ENCODE assay signal across 37 cellular contexts in the genomic region with DNA sequence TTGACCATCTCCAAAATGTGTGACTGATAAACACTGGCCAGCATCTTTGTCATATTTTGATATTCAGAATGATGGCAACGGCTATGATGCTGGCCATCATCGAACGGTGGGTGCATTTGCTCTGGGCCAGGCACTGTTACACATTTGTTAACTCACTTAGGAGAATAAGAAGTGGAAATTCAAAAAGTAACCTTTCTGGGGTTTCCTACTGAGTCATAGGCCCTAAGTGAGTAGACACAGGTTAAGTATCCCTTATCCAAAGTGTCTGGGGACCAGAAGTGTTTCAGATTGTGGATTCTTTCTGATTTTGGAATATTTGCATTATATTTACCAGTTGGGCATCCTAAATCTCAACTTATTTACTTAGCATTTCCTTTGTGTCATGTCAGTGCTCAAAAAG.
DNase-seq lines count a peak whose midpoint lies in the region; ATAC-seq, FAIRE-seq and TF ChIP-seq lines count a peak whose summit lies in the region.
"Had no signal": no experiment of that assay in that cellular context is flagged by ENCODE, and none has a peak within 500 bp of the region (broad histone marks: within the 10 kb centered on the region; RNA-seq: fewer than 3 reads in every experiment).

No MANE protein-coding gene starts in this region.

- H3K27me3 ChIP-seq in HepG2 (ENCODE audit: control insufficient read depth in 1 of 2, insufficient read depth in 2 of 2, low read length in 2 of 2) (no peaks in the 10 kb centered on the region), right lobe of liver (no peaks in the 10 kb centered on the region), mesenchymal stem cell (ENCODE audit: control insufficient read depth in 1 of 2, insufficient read depth in 1 of 2, low read length in 2 of 2) (peaks cover 0 to 5% of the 10 kb centered on the region in 2 experiments)
- H3K27me3 ChIP-seq: BE2C; BLaER1; BLaER1 treated with 17β-estradiol and CSF1 and Interleukin-3, amounts not matched to agents 10 nM and 100 nM had no signal

- H3K9me3 ChIP-seq in HepG2 (ENCODE audit: low read length): no peaks in the 10 kb centered on the region
- no peaks in the 10 kb centered on the region for H3K9me3 ChIP-seq in right lobe of liver
- no peaks in the 10 kb centered on the region for H3K9me3 ChIP-seq in mesenchymal stem cell (ENCODE audit: control insufficient read depth, low read length)
- H3K9me3 ChIP-seq: A549, BE2C, BLaER1, Caco-2 had no signal

- no peak overlapping the region for H3K4me3 ChIP-seq in HepG2 (replicated peaks in 1 of 3; ENCODE audit: insufficient read depth in 1 of 3, low read depth in 2 of 3, low read length in 3 of 3)
- H3K4me3 ChIP-seq in right lobe of liver: no peak overlapping the region
- H3K4me3 ChIP-seq in mesenchymal stem cell (ENCODE audit: insufficient read depth in 1 of 2, low read depth in 1 of 2, low read length in 2 of 2): no peak overlapping the region
- H3K4me3 ChIP-seq: A549; BLaER1; BLaER1 treated with 17β-estradiol and CSF1 and Interleukin-3, amounts not matched to agents 10 nM and 100 nM had no signal

- intact Hi-C loops in HepG2 (cut with micrococcal nuclease; ENCODE audit: unreplicated experiment): no loop called here
- intact Hi-C loops in right lobe of liver (cut with DNase I): no loop called here
- intact Hi-C loops in Right ventricle myocardium superior (cut with DNase I): no loop called here

- H2BK5ac ChIP-seq in mesenchymal stem cell (ENCODE audit: low read depth, low read length, poor library complexity, severe bottlenecking): no peak overlapping the region

- H3K27ac Mint-ChIP-seq in activated T-cell treated with anti-CD3 and anti-CD28 coated beads, Interleukin-2, amount 50 U/mL, for 72 hours: no peak overlapping the region
- no peak overlapping the region for H3K27ac Mint-ChIP-seq in stimulated activated naive CD8-positive, alpha-beta T cell treated with anti-CD3 and anti-CD28 coated beads, Interleukin-15, amount 100 ng/mL, for 72 hours
- H3K27ac Mint-ChIP-seq: B cell; CD4-positive, alpha-beta memory T cell; CD4-positive, alpha-beta T cell; CD4-positive, CD25-positive, alpha-beta regulatory T cell; CD8-positive, alpha-beta T cell had no signal

- no peak overlapping the region for H3K4ac ChIP-seq in mesenchymal stem cell (ENCODE audit: low read depth in 1 of 2, low read length in 2 of 2)

- no peaks in the 10 kb centered on the region for H3K9me3 Mint-ChIP-seq in activated T-cell treated with anti-CD3 and anti-CD28 coated beads, Interleukin-2, amount 50 U/mL, for 72 hours
- H3K9me3 Mint-ChIP-seq in activated T-cell treated with anti-CD3 and anti-CD28 coated beads, Interleukin-2, amount 50 U/mL, for 4 hours: no peaks in the 10 kb centered on the region
- no peaks in the 10 kb centered on the region for H3K9me3 Mint-ChIP-seq in stimulated activated naive CD8-positive, alpha-beta T cell treated with anti-CD3 and anti-CD28 coated beads, Interleukin-15, amount 100 ng/mL, for 72 hours
- H3K9me3 Mint-ChIP-seq: CD14-positive monocyte; CD4-positive, alpha-beta memory T cell; CD4-positive, alpha-beta T cell; CD8-positive, alpha-beta memory T cell; CD8-positive, alpha-beta T cell had no signal

- H3K79me1 ChIP-seq in mesenchymal stem cell (replicated peaks; ENCODE audit: low read length, poor library complexity, severe bottlenecking): peaks cover 14% of the 10 kb centered on the region

- H3K4me3 Mint-ChIP-seq in activated T-cell treated with anti-CD3 and anti-CD28 coated beads, Interleukin-2, amount 50 U/mL, for 72 hours: no peak overlapping the region
- no peak overlapping the region for H3K4me3 Mint-ChIP-seq in activated T-cell treated with anti-CD3 and anti-CD28 coated beads, Interleukin-2, amount 50 U/mL, for 4 hours
- no peak overlapping the region for H3K4me3 Mint-ChIP-seq in stimulated activated naive CD8-positive, alpha-beta T cell treated with anti-CD3 and anti-CD28 coated beads, Interleukin-15, amount 100 ng/mL, for 72 hours
- H3K4me3 Mint-ChIP-seq: B cell; CD14-positive monocyte; CD4-positive, alpha-beta memory T cell; CD4-positive, alpha-beta T cell; CD4-positive, CD25-positive, alpha-beta regulatory T cell; CD8-positive, alpha-beta memory T cell; CD8-positive, alpha-beta T cell had no signal

- no peak overlapping the region for H3K14ac ChIP-seq in mesenchymal stem cell (ENCODE audit: low read length in 2 of 2)

- peak; percentile 55 to 67 for ATAC-seq in activated T-cell treated with anti-CD3 and anti-CD28 coated beads, Interleukin-2, amount 50 U/mL, for 72 hours (replicated peaks in 1 of 2)
- ATAC-seq in activated T-cell treated with anti-CD3 and anti-CD28 coated beads, Interleukin-2, amount 50 U/mL, for 4 hours: no peak
- ATAC-seq in HepG2 (no peak), right lobe of liver (no peak), Right ventricle myocardium superior (ENCODE audit: poor library complexity) (no peak)
- ATAC-seq in stimulated activated naive CD8-positive, alpha-beta T cell treated with anti-CD3 and anti-CD28 coated beads, Interleukin-15, Interleukin-2, amounts not matched to agents 100 U/mL and 50 U/mL, for 24 hours: peak; percentile 32
- ATAC-seq in stimulated activated naive CD8-positive, alpha-beta T cell treated with anti-CD3 and anti-CD28 coated beads, Interleukin-15, amount 100 ng/mL, for 72 hours: no peak
- ATAC-seq: A549; CD8-positive, alpha-beta T cell had no signal

- no TSS peak for BruUV-seq in HepG2 (replicated peaks; lab: Mats Ljungman, UMichigan)

- H2BK15ac ChIP-seq in mesenchymal stem cell (ENCODE audit: low read depth, poor library complexity, severe bottlenecking): no peak overlapping the region

- no peak for TF ChIP-seq RAD21 in HepG2 (CRISPR knock-in tag; IDR thresholded peaks at IDR 0.05)

- TF ChIP-seq EP300 in HepG2 (IDR thresholded peaks at IDR 0.05; ENCODE audit: low read depth in 2 of 2, low read length in 2 of 2) (no peak), HepG2 (CRISPR knock-in tag; IDR thresholded peaks at IDR 0.05; ENCODE audit: borderline replicate concordance) (no peak)

- H3K9ac ChIP-seq in HepG2 (ENCODE audit: insufficient read depth, low read depth, low read length): no peak overlapping the region
- no peak overlapping the region for H3K9ac ChIP-seq in mesenchymal stem cell (ENCODE audit: low read length)
- H3K9ac ChIP-seq: BLaER1; BLaER1 treated with 17β-estradiol and CSF1 and Interleukin-3, amounts not matched to agents 10 nM and 100 nM had no signal

- DNase-seq in activated T-cell treated with anti-CD3 and anti-CD28 coated beads, Interleukin-2, amount 50 U/mL, for 72 hours: no peak
- no peak for DNase-seq in activated T-cell treated with anti-CD3 and anti-CD28 coated beads, Interleukin-2, amount 50 U/mL, for 4 hours
- DNase-seq in HepG2 (ENCODE audit: low spot score) (no peak), right lobe of liver (no peak), mesenchymal stem cell (no peak), Right ventricle myocardium superior (no peak)
- DNase-seq in stimulated activated naive CD8-positive, alpha-beta T cell treated with anti-CD3 and anti-CD28 coated beads, Interleukin-15, Interleukin-2, amounts not matched to agents 100 U/mL and 50 U/mL, for 24 hours: no peak
- no peak for DNase-seq in stimulated activated naive CD8-positive, alpha-beta T cell treated with anti-CD3 and anti-CD28 coated beads, Interleukin-15, amount 100 ng/mL, for 72 hours
- DNase-seq: 8988T; ACHN; AML-193; BE2C; C1 segment of cervical spinal cord; Caco-2; Calu3; CD4-positive, alpha-beta memory T cell; CD4-positive, alpha-beta T cell; CD4-positive, CD25-positive, alpha-beta regulatory T cell; CD8-positive, alpha-beta memory T cell; CD8-positive, alpha-beta T cell; COR-L47; DMS 273 treated with DMSO at 0.1 percent for 48 hours; DMS153; DMS53; DMS79; DMS79 treated with DMSO at 0.1 percent for 48 hours; DND-41; EL had no signal

- in situ Hi-C loops in HepG2 (cut with HindIII; ENCODE audit: extremely low pct_ligation_motif_present, low pct_unique_long_range_greater_than_20kb): no loop called here

- 98% methylated on average over 3 of the region's 3 CpGs for WGBS in HepG2 (ENCODE audit: low lambda C conversion rate)
- WGBS in right lobe of liver (ENCODE audit: insufficient coverage, low coverage, low lambda C conversion rate, missing lambda C conversion rate): 97% methylated on average over 3 of the region's 3 CpGs
- WGBS in mesenchymal stem cell: 100% methylated on average over 3 of the region's 3 CpGs

- no peaks in the 10 kb centered on the region for H3K27me3 Mint-ChIP-seq in activated T-cell treated with anti-CD3 and anti-CD28 coated beads, Interleukin-2, amount 50 U/mL, for 72 hours (ENCODE audit: low read depth)
- peaks cover under 1% of the 10 kb centered on the region for H3K27me3 Mint-ChIP-seq in activated T-cell treated with anti-CD3 and anti-CD28 coated beads, Interleukin-2, amount 50 U/mL, for 4 hours (ENCODE audit: low read depth)
- peaks cover 8% of the 10 kb centered on the region for H3K27me3 Mint-ChIP-seq in stimulated activated naive CD8-positive, alpha-beta T cell treated with anti-CD3 and anti-CD28 coated beads, Interleukin-15, amount 100 ng/mL, for 72 hours

- POLR2A ChIA-PET in HepG2 (lab: Yijun Ruan, JAX): no interaction called here

- no peak overlapping the region for H3K18ac ChIP-seq in mesenchymal stem cell (ENCODE audit: low read depth in 1 of 2, low read length in 2 of 2)

- H2AFZ ChIP-seq in HepG2 (ENCODE audit: low read length) (no peak overlapping the region), mesenchymal stem cell (ENCODE audit: low read depth, low read length) (no peak overlapping the region)

- no peaks in the 10 kb centered on the region for H3K79me2 ChIP-seq in HepG2 (ENCODE audit: insufficient read depth, low read length)

- peaks cover 61% of the 10 kb centered on the region for H3K4me1 ChIP-seq in HepG2 (ENCODE audit: insufficient read depth, low read length)
- no peaks in the 10 kb centered on the region for H3K4me1 ChIP-seq in right lobe of liver
- H3K4me1 ChIP-seq in mesenchymal stem cell (ENCODE audit: control insufficient read depth, insufficient read depth, low read depth, low read length): peaks cover 9% of the 10 kb centered on the region
- H3K4me1 ChIP-seq: A549, BE2C, BLaER1 had no signal

- no peak for FAIRE-seq in HepG2 (lab: Jason Lieb, UNC)
- FAIRE-seq: A204.1, A549, D721Med had no signal

- H3K4me2 ChIP-seq in HepG2 (ENCODE audit: low read depth, low read length): no peak overlapping the region
- H3K4me2 ChIP-seq in mesenchymal stem cell (ENCODE audit: low read length, poor library complexity, severe bottlenecking): no peak overlapping the region
- H3K4me2 ChIP-seq: A549; BLaER1; BLaER1 treated with 17β-estradiol and CSF1 and Interleukin-3, amounts not matched to agents 10 nM and 100 nM had no signal

- H3K23ac ChIP-seq in mesenchymal stem cell (ENCODE audit: low read length in 2 of 2): no peak overlapping the region

- H3K4me1 Mint-ChIP-seq in activated T-cell treated with anti-CD3 and anti-CD28 coated beads, Interleukin-2, amount 50 U/mL, for 72 hours (ENCODE audit: low read depth): peaks cover 17% of the 10 kb centered on the region
- no peaks in the 10 kb centered on the region for H3K4me1 Mint-ChIP-seq in activated T-cell treated with anti-CD3 and anti-CD28 coated beads, Interleukin-2, amount 50 U/mL, for 4 hours (ENCODE audit: low read depth)
- H3K4me1 Mint-ChIP-seq in stimulated activated naive CD8-positive, alpha-beta T cell treated with anti-CD3 and anti-CD28 coated beads, Interleukin-15, amount 100 ng/mL, for 72 hours: no peaks in the 10 kb centered on the region
- H3K4me1 Mint-ChIP-seq: B cell; CD4-positive, alpha-beta memory T cell; CD4-positive, CD25-positive, alpha-beta regulatory T cell; CD8-positive, alpha-beta memory T cell had no signal

- H2BK12ac ChIP-seq in mesenchymal stem cell (ENCODE audit: low read length in 2 of 2): no peak overlapping the region

- no peak overlapping the region for H2BK120ac ChIP-seq in mesenchymal stem cell (ENCODE audit: low read depth, low read length)

- no peaks in the 10 kb centered on the region for H3K36me3 Mint-ChIP-seq in activated T-cell treated with anti-CD3 and anti-CD28 coated beads, Interleukin-2, amount 50 U/mL, for 72 hours (ENCODE audit: insufficient read depth in 2 of 2)
- no peaks in the 10 kb centered on the region for H3K36me3 Mint-ChIP-seq in activated T-cell treated with anti-CD3 and anti-CD28 coated beads, Interleukin-2, amount 50 U/mL, for 4 hours (ENCODE audit: insufficient read depth)
- H3K36me3 Mint-ChIP-seq: CD4-positive, alpha-beta memory T cell; CD4-positive, CD25-positive, alpha-beta regulatory T cell; CD8-positive, alpha-beta T cell had no signal

- H2AK5ac ChIP-seq in mesenchymal stem cell (ENCODE audit: low read length, severe bottlenecking): no peak overlapping the region

- no peak for TF ChIP-seq CTCF in HepG2 (CRISPR knock-in tag; IDR thresholded peaks at IDR 0.05)
- TF ChIP-seq CTCF in right lobe of liver (IDR thresholded peaks at IDR 0.05): no peak

- H4K20me1 ChIP-seq in HepG2 (ENCODE audit: insufficient read depth, low read length): no peaks in the 10 kb centered on the region
- H4K20me1 ChIP-seq: BLaER1; BLaER1 treated with 17β-estradiol and CSF1 and Interleukin-3, amounts not matched to agents 10 nM and 100 nM had no signal

- H3K27ac ChIP-seq in HepG2 (ENCODE audit: extremely low read length, insufficient read depth, low read length) (no peak overlapping the region), right lobe of liver (no peak overlapping the region), mesenchymal stem cell (ENCODE audit: low read length, poor library complexity, severe bottlenecking) (peak overlapping the region; percentile 32)
- H3K27ac ChIP-seq: 22Rv1; A549; BLaER1; BLaER1 treated with 17β-estradiol and CSF1 and Interleukin-3, amounts not matched to agents 10 nM and 100 nM; C4-2B had no signal

- no peak overlapping the region for H4K91ac ChIP-seq in mesenchymal stem cell (ENCODE audit: low read length)

- CTCF ChIA-PET in HepG2 (lab: Yijun Ruan, JAX; ENCODE audit: low intra/inter-chr PET ratio, low total read pairs): no interaction called here

- TF ChIP-seq POLR2A in HepG2 (IDR thresholded peaks at IDR 0.05; ENCODE audit: insufficient read depth in 1 of 2, low read depth in 2 of 2, low read length in 2 of 2): no peak
- no peak for TF ChIP-seq POLR2A in right lobe of liver (IDR thresholded peaks at IDR 0.05)

- H3K36me3 ChIP-seq in HepG2 (replicated peaks in 1 of 2; ENCODE audit: control insufficient read depth in 1 of 2, insufficient read depth in 2 of 2, low read length in 2 of 2): peaks cover 16 to 48% of the 10 kb centered on the region in 2 experiments
- peaks cover 0 to 33% (median 5%) of the 10 kb centered on the region in 4 donors for H3K36me3 ChIP-seq in right lobe of liver
- H3K36me3 ChIP-seq in mesenchymal stem cell (ENCODE audit: control insufficient read depth in 1 of 2, insufficient read depth in 2 of 2, low read depth in 1 of 2, low read length in 2 of 2): peaks cover 0 to 18% of the 10 kb centered on the region in 2 experiments
- H3K36me3 ChIP-seq: BE2C, BLaER1 had no signal

- H4K8ac ChIP-seq in mesenchymal stem cell (ENCODE audit: low read length): no peak overlapping the region

Comparison
In these comparisons a context has a peak if more than half of its experiments do, and no peak if none do; other contexts are left out.
1. ATAC-seq: peak in activated T-cell treated with anti-CD3 and anti-CD28 coated beads, Interleukin-2, amount 50 U/mL, for 72 hours (2 of 2) and stimulated activated naive CD8-positive, alpha-beta T cell treated with anti-CD3 and anti-CD28 coated beads, Interleukin-15, Interleukin-2, amounts not matched to agents 100 U/mL and 50 U/mL, for 24 hours (single experiment); none in activated T-cell treated with anti-CD3 and anti-CD28 coated beads, Interleukin-2, amount 50 U/mL, for 4 hours (0 of 2), HepG2 (single experiment), right lobe of liver (0 of 4), stimulated activated naive CD8-positive, alpha-beta T cell treated with anti-CD3 and anti-CD28 coated beads, Interleukin-15, amount 100 ng/mL, for 72 hours (single experiment) and Right ventricle myocardium superior (single experiment).